In genomic region chr5:31638286-31638685, GRCh38 we compare ENCODE assay signal across 8 cellular contexts. TPM values are rescaled to one million over a fixed set of nuclear protein-coding genes. Genes with fewer than 3 reads are reported as not detected.
DNase-seq lines count a peak whose midpoint lies in the region; ATAC-seq and TF ChIP-seq lines count a peak whose summit lies in the region.

No MANE protein-coding gene starts in this region.

- peak overlapping the region; percentile 92 for H3K4me3 Mint-ChIP-seq in CD4-positive, alpha-beta T cell
- H3K4me3 Mint-ChIP-seq in H9: peak overlapping the region; percentile 74 to 90

- POLR2A ChIA-PET in CD4-positive, alpha-beta T cell (lab: Charles Lee): interaction anchor here (0.7 to 1.3 kb wide), 2 partner anchors 9 to 535 kb away, joined by 3 to 5 read pairs; no protein-coding TSS in a partner anchor

- intact Hi-C loops in CD4-positive, alpha-beta T cell (cut with DNase I, micrococcal nuclease): no loop called here

- H4K20me1 ChIP-seq in H9 (ENCODE audit: control insufficient read depth, insufficient read depth, insufficient read length) (no peaks in the 10 kb centered on the region), SU-DHL-6 (ENCODE audit: low read depth, low read length) (no peaks in the 10 kb centered on the region)

- peak overlapping the region; percentile 65 for H3K4me3 ChIP-seq in SU-DHL-6 (ENCODE audit: insufficient read depth, low read length, poor library complexity, severe bottlenecking)
- H3K4me3 ChIP-seq in skeletal muscle cell (ENCODE audit: low read depth, low read length): peak overlapping the region; percentile 59

- H3K79me1 ChIP-seq in H9 (ENCODE audit: insufficient read depth, low read depth, low read length, poor library complexity, severe bottlenecking): no peaks in the 10 kb centered on the region

- H3K4ac ChIP-seq in H9 (ENCODE audit: low read depth, low read length): no peak overlapping the region

- WGBS in H9 (ENCODE audit: extremely low coverage, insufficient read length, low lambda C conversion rate): no CpG with 5 or more reads among the region's 9 CpGs

- no peak overlapping the region for H3K14ac ChIP-seq in H9 (ENCODE audit: insufficient read depth, low read length)

- H4K5ac ChIP-seq in H9 (ENCODE audit: insufficient read length, low read depth, low read length): no peak overlapping the region

- H3K27ac ChIP-seq in CD4-positive, alpha-beta T cell (ENCODE audit: low read depth, low read length): no peak overlapping the region
- H3K27ac ChIP-seq in H9 (ENCODE audit: insufficient read length, low read depth, low read length): no peak overlapping the region
- no peak overlapping the region for H3K27ac ChIP-seq in SU-DHL-6 (ENCODE audit: low read depth, low read length)

- no peak overlapping the region for H4K91ac ChIP-seq in H9 (ENCODE audit: insufficient read length, low read depth, low read length)

- H3K27ac Mint-ChIP-seq in CD4-positive, alpha-beta T cell: peak overlapping the region; percentile 19
- H3K27ac Mint-ChIP-seq in H9: no peak overlapping the region

- no peak overlapping the region for H2BK15ac ChIP-seq in H9 (ENCODE audit: low read depth, low read length)

- no peak overlapping the region for H2AFZ ChIP-seq in H9 (ENCODE audit: low read length)
- H2AFZ ChIP-seq in SU-DHL-6 (ENCODE audit: low read depth, low read length, severe bottlenecking): peak overlapping the region; percentile 79

- H2BK120ac ChIP-seq in H9 (ENCODE audit: low read depth, low read length, poor library complexity, severe bottlenecking): no peak overlapping the region

- H4K8ac ChIP-seq in H9 (replicated peaks; ENCODE audit: insufficient read length, low read depth, low read length): no peak overlapping the region

- no peaks in the 10 kb centered on the region for H3K36me3 Mint-ChIP-seq in CD4-positive, alpha-beta T cell (ENCODE audit: low read depth)
- H3K36me3 Mint-ChIP-seq in H9 (ENCODE audit: insufficient read depth in 1 of 3, low read depth in 3 of 3): no peaks in the 10 kb centered on the region

- H3F3A ChIP-seq in SU-DHL-6 (ENCODE audit: insufficient read depth): no peaks in the 10 kb centered on the region

- H3K27me3 ChIP-seq in CD4-positive, alpha-beta T cell (ENCODE audit: control insufficient read depth, insufficient read depth, low read length): peaks cover 11% of the 10 kb centered on the region
- H3K27me3 ChIP-seq in H9 (ENCODE audit: insufficient read depth, low read length) (peaks cover 5% of the 10 kb centered on the region; the same call in 1 of the 2 replicates), SU-DHL-6 (ENCODE audit: low read length) (no peaks in the 10 kb centered on the region)

- H3K18ac ChIP-seq in H9 (ENCODE audit: insufficient read length, low read depth, low read length): no peak overlapping the region

- H3K56ac ChIP-seq in H9 (ENCODE audit: insufficient read length, low read depth, low read length): no peak overlapping the region

- CTCF ChIA-PET in CD4-positive, alpha-beta T cell (lab: Charles Lee): no interaction called here

- H3K9ac ChIP-seq in H9 (ENCODE audit: extremely low read depth, insufficient read length, low read length) (peak overlapping the region; percentile 53), SU-DHL-6 (ENCODE audit: low read length) (peak overlapping the region; percentile 50)

- H3K27me3 Mint-ChIP-seq in CD4-positive, alpha-beta T cell: peaks cover 4% of the 10 kb centered on the region
- H3K27me3 Mint-ChIP-seq in H9 (ENCODE audit: low read depth): peaks cover 10% of the 10 kb centered on the region

- H3K9me3 Mint-ChIP-seq in CD4-positive, alpha-beta T cell: no peaks in the 10 kb centered on the region
- H3K9me3 Mint-ChIP-seq in H9: no peaks in the 10 kb centered on the region

- H3K23ac ChIP-seq in H9 (ENCODE audit: insufficient read length, low read depth, low read length): no peak overlapping the region

- peaks cover 17% of the 10 kb centered on the region for H3K4me1 Mint-ChIP-seq in CD4-positive, alpha-beta T cell (ENCODE audit: low read depth)
- peaks cover 18 to 31% of the 10 kb centered on the region in 2 experiments for H3K4me1 Mint-ChIP-seq in H9

- no peak overlapping the region for H2BK12ac ChIP-seq in H9 (ENCODE audit: insufficient read length, low read depth, low read length)

- in situ Hi-C loops in GM13976 (cut with MboI; ENCODE audit: low sequenced_read_pairs, unreplicated experiment): no loop called here

- no peaks in the 10 kb centered on the region for H3K9me2 ChIP-seq in SU-DHL-6 (replicated peaks; ENCODE audit: insufficient read depth, low read length)

- no peak overlapping the region for H2AK5ac ChIP-seq in H9 (ENCODE audit: insufficient read length, low read length)

- no peaks in the 10 kb centered on the region for H3K36me3 ChIP-seq in SU-DHL-6 (ENCODE audit: low read length)

- no peak for TF ChIP-seq CTCF in CD4-positive, alpha-beta T cell (IDR thresholded peaks at IDR 0.05)
- TF ChIP-seq CTCF in H9 (conservative IDR thresholded peaks at IDR 0.05) (no peak), SU-DHL-6 (IDR thresholded peaks at IDR 0.05; ENCODE audit: insufficient read depth, low read length, poor library complexity, severe bottlenecking) (no peak), GM13976 (IDR thresholded peaks at IDR 0.05; ENCODE audit: borderline replicate concordance, control extremely low read depth, extremely low read depth, insufficient read depth, missing control alignments) (no peak)

- no peak overlapping the region for H2BK5ac ChIP-seq in H9 (ENCODE audit: insufficient read length, low read length)

- ATAC-seq in CD4-positive, alpha-beta T cell (ENCODE audit: poor library complexity): no peak

- no peak for DNase-seq in CD4-positive, alpha-beta T cell
- DNase-seq in H9 (no peak), globus pallidus (ENCODE audit: low spot score) (peak; percentile 35), skeletal muscle cell (ENCODE audit: low read depth) (no peak), DMS153 (lab: John Stamatoyannopoulos, UW) (no peak), GM13976 (ENCODE audit: low spot score) (no peak), HPDE6-E6E7 (ENCODE audit: extremely low spot score) (no peak)

- H3K23me2 ChIP-seq in H9 (ENCODE audit: insufficient read length, low read depth, low read length, poor library complexity, severe bottlenecking): peaks cover 9% of the 10 kb centered on the region

- no peak overlapping the region for H3T11ph ChIP-seq in H9 (ENCODE audit: low read length)

- no peaks in the 10 kb centered on the region for H3K4me1 ChIP-seq in H9 (ENCODE audit: insufficient read depth, low read length)

- no peaks in the 10 kb centered on the region for H3K9me3 ChIP-seq in CD4-positive, alpha-beta T cell (ENCODE audit: control insufficient read depth, low read length)
- H3K9me3 ChIP-seq in H9 (ENCODE audit: control insufficient read depth, low read depth, low read length) (no peaks in the 10 kb centered on the region), SU-DHL-6 (ENCODE audit: insufficient read depth, low read length) (no peaks in the 10 kb centered on the region)

- H3K79me2 ChIP-seq in H9 (ENCODE audit: insufficient read depth, low read length) (no peaks in the 10 kb centered on the region), SU-DHL-6 (ENCODE audit: insufficient read depth, low read length) (no peaks in the 10 kb centered on the region)

- H3K4me2 ChIP-seq in H9 (ENCODE audit: insufficient read depth, insufficient read length, low read length) (peak overlapping the region; percentile 68), SU-DHL-6 (ENCODE audit: low read depth, low read length, poor library complexity, severe bottlenecking) (peak overlapping the region; percentile 66)

- no peak overlapping the region for H2BK20ac ChIP-seq in H9 (ENCODE audit: low read depth, low read length, poor library complexity, severe bottlenecking)

RNA-seq across cellular contexts. Expression of gene PDZD2, which starts 0.6 kb away (rescaled TPM):
- 1 to 10 TPM; 1.3 to 1.8 TPM for total RNA-seq in CD4-positive, alpha-beta T cell
- total RNA-seq in H9 (2021): 8.8 and 9.9 TPM in 2 replicates
